Comparison of ENCODE assay signal across 8 cellular contexts in the genomic region with DNA sequence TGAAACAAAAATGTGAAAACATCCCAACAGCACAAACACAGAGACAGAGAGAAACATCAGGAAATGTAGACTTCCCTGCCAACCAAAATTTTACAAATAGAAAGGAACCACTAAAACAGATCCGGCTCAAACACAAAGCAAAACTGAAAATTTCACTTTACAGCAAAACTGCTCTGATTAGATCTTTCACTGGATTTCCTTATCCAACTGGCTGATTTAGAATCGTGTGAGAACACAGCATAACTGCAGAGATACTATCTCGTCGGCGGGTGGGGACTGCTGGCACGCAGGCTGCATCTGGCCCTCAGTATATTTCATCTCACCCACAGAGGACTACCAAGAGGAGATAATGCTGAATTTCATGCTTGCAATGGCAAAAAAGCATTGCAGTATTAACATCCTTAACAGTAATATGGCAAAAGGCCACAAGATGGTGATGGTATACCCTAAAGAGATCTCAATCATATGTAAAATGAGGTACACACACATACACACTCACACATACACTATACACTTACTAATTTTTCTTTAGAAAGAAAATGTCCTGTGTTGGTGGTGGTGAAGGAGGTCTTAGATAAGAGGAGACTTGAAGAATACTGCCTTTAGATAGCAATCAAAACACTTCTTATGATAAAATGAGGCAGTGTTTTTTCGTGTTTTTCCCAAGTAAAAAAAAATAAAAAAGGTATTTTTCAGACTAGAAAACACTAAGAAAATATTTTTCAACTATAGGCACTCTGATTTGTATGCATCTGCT. TPM values are rescaled to one million over a fixed set of nuclear protein-coding genes. Genes with fewer than 3 reads are reported as not detected.
DNase-seq lines count a peak whose midpoint lies in the region; FAIRE-seq and TF ChIP-seq lines count a peak whose summit lies in the region.

No MANE protein-coding gene starts in this region.

- DNase-seq in GM12864 (ENCODE audit: low read depth) (peak; percentile 70), GM23248 (peak; percentile 90), SK-MEL-5 (ENCODE audit: low read depth, low spot score) (peak; percentile 92), astrocyte (ENCODE audit: low read depth) (peak; percentile 57), hepatocyte (ENCODE audit: low spot score) (peak; percentile 67)
- peak; percentile 25 for DNase-seq in stimulated activated CD4-positive, alpha-beta T cell treated with anti-CD3 and anti-CD28 coated beads, Interleukin-12 subunit alpha, Interleukin-12 subunit beta, amount 100 ng/mL, for 4 hours
- no peak for DNase-seq in effector CD8-positive, alpha-beta T cell (lab: John Stamatoyannopoulos, UW)

- H3K79me2 ChIP-seq in GM23248 (ENCODE audit: insufficient read depth) (no peaks in the 10 kb centered on the region), KMS-11 (ENCODE audit: insufficient read depth, low read depth) (no peaks in the 10 kb centered on the region), astrocyte (ENCODE audit: insufficient read depth, low read length) (no peaks in the 10 kb centered on the region), hepatocyte (no peaks in the 10 kb centered on the region)

- 1 to 4% methylated on average over 7 of the region's 7 CpGs for WGBS in GM23248 (ENCODE audit: low coverage in 1 of 2, low lambda C conversion rate in 2 of 2, missing lambda C conversion rate in 2 of 2), 2 experiments
- WGBS in hepatocyte (ENCODE audit: low lambda C conversion rate, missing lambda C conversion rate), result 46% methylated on average over 7 of the region's 7 CpGs

- peak overlapping the region; percentile 80 for H2AFZ ChIP-seq in GM23248
- peak overlapping the region; percentile 56 for H2AFZ ChIP-seq in KMS-11 (ENCODE audit: low read depth)
- H2AFZ ChIP-seq in astrocyte (ENCODE audit: low read depth, low read length), result no peak overlapping the region
- no peak overlapping the region for H2AFZ ChIP-seq in hepatocyte

- FAIRE-seq in astrocyte (lab: Jason Lieb, UNC), result no peak

- H3K36me3 ChIP-seq in GM23248 (ENCODE audit: low read depth), result no peaks in the 10 kb centered on the region
- no peaks in the 10 kb centered on the region for H3K36me3 ChIP-seq in KMS-11 (ENCODE audit: insufficient read depth)
- no peaks in the 10 kb centered on the region for H3K36me3 ChIP-seq in astrocyte (ENCODE audit: insufficient read depth, low read length)
- no peaks in the 10 kb centered on the region for H3K36me3 ChIP-seq in hepatocyte (replicated peaks; ENCODE audit: insufficient read depth, low read depth)

- peak overlapping the region; percentile 73 for H3K27ac Mint-ChIP-seq in astrocyte (ENCODE audit: unreplicated experiment)

- H3F3A ChIP-seq in GM23248 (ENCODE audit: insufficient read depth), result peaks cover 25% of the 10 kb centered on the region

- in situ Hi-C loops in GM23248 (cut with MboI), result no loop called here
- in situ Hi-C loops in SK-MEL-5 (cut with HindIII; ENCODE audit: low pct_unique_long_range_greater_than_20kb, low sequenced_read_pairs), result loop anchor here (10.0 kb wide), 1 partner anchor 103 kb away; no protein-coding TSS in a partner anchor

- H3K9me3 ChIP-seq in GM23248 (ENCODE audit: low read depth) (no peaks in the 10 kb centered on the region), astrocyte (ENCODE audit: insufficient read depth, low read depth, low read length) (no peaks in the 10 kb centered on the region), hepatocyte (ENCODE audit: low read depth) (no peaks in the 10 kb centered on the region)

- H3K27me3 Mint-ChIP-seq in astrocyte (ENCODE audit: low read depth, unreplicated experiment), result no peaks in the 10 kb centered on the region

- H3K9ac ChIP-seq in GM23248 (peak overlapping the region; percentile 89), KMS-11 (peak overlapping the region; percentile 51), astrocyte (ENCODE audit: low read length) (peak overlapping the region; percentile 44)

- H3K36me3 Mint-ChIP-seq in astrocyte (ENCODE audit: low read depth, unreplicated experiment), result peaks cover 6% of the 10 kb centered on the region

- TF ChIP-seq CTCF in GM12864 (IDR thresholded peaks at IDR 0.05; ENCODE audit: low read depth, low read length, missing control alignments) (peak; percentile 61), KMS-11 (conservative IDR thresholded peaks at IDR 0.05; ENCODE audit: low read depth, low read length) (peak; percentile 64), astrocyte (IDR thresholded peaks at IDR 0.05; ENCODE audit: insufficient read depth, low read depth, low read length) (peak; percentile 64), hepatocyte (IDR thresholded peaks at IDR 0.05; ENCODE audit: poor library complexity) (peak; percentile 60)

- H3K9me2 ChIP-seq in GM23248 (ENCODE audit: insufficient read depth) (no peaks in the 10 kb centered on the region), hepatocyte (replicated peaks; ENCODE audit: insufficient read depth) (no peaks in the 10 kb centered on the region)

- peak overlapping the region; percentile 92 for H3K27ac ChIP-seq in GM23248
- H3K27ac ChIP-seq in KMS-11, result peak overlapping the region; percentile 60
- H3K27ac ChIP-seq in astrocyte (ENCODE audit: low read depth, low read length), result no peak overlapping the region
- peak overlapping the region; percentile 10 for H3K27ac ChIP-seq in hepatocyte

- H3K9me3 Mint-ChIP-seq in astrocyte (ENCODE audit: unreplicated experiment), result no peaks in the 10 kb centered on the region

- peak overlapping the region; percentile 97 for H3K4me2 ChIP-seq in GM23248 (ENCODE audit: unreplicated experiment)
- H3K4me2 ChIP-seq in KMS-11, result peak overlapping the region; percentile 71
- peak overlapping the region; percentile 23 for H3K4me2 ChIP-seq in astrocyte (ENCODE audit: low read length)
- peak overlapping the region; percentile 1 for H3K4me2 ChIP-seq in hepatocyte

- H3K27me3 ChIP-seq in GM23248 (replicated peaks; ENCODE audit: insufficient read depth) (no peaks in the 10 kb centered on the region), KMS-11 (ENCODE audit: insufficient read depth, low read depth) (no peaks in the 10 kb centered on the region), astrocyte (ENCODE audit: insufficient read depth, low read length) (no peaks in the 10 kb centered on the region), hepatocyte (no peaks in the 10 kb centered on the region)

- peak overlapping the region; percentile 40 for H3K4me3 Mint-ChIP-seq in astrocyte (ENCODE audit: unreplicated experiment)

- peak overlapping the region; percentile 44 for H3K4me3 ChIP-seq in GM12864 (ENCODE audit: low read depth, low read length)
- peak overlapping the region; percentile 66 for H3K4me3 ChIP-seq in GM23248
- H3K4me3 ChIP-seq in KMS-11 (IDR thresholded peaks at IDR 0.05; ENCODE audit: insufficient read depth, low read depth, low read length), result no peak overlapping the region
- no peak overlapping the region for H3K4me3 ChIP-seq in astrocyte (ENCODE audit: insufficient read depth, low read depth, low read length)
- H3K4me3 ChIP-seq in hepatocyte, result no peak overlapping the region

- no peaks in the 10 kb centered on the region for H4K20me1 ChIP-seq in GM23248 (ENCODE audit: insufficient read depth)
- H4K20me1 ChIP-seq in KMS-11 (ENCODE audit: insufficient read depth), result no peaks in the 10 kb centered on the region
- no peaks in the 10 kb centered on the region for H4K20me1 ChIP-seq in astrocyte (ENCODE audit: insufficient read depth, low read length)
- H4K20me1 ChIP-seq in hepatocyte (ENCODE audit: insufficient read depth, poor library complexity, severe bottlenecking), result no peaks in the 10 kb centered on the region

- peaks cover 7% of the 10 kb centered on the region for H3K4me1 Mint-ChIP-seq in astrocyte (ENCODE audit: low read depth, unreplicated experiment)

- H3K4me1 ChIP-seq in GM23248 (ENCODE audit: insufficient read depth), result peaks cover 26% of the 10 kb centered on the region
- H3K4me1 ChIP-seq in KMS-11 (ENCODE audit: low read depth, poor library complexity, severe bottlenecking), result peaks cover 20% of the 10 kb centered on the region
- no peaks in the 10 kb centered on the region for H3K4me1 ChIP-seq in astrocyte (ENCODE audit: insufficient read depth, low read length)
- H3K4me1 ChIP-seq in hepatocyte (ENCODE audit: insufficient read depth), result no peaks in the 10 kb centered on the region

RNA-seq across cellular contexts. Expression of a gene that starts 10.6 kb away (rescaled TPM):
- total RNA-seq in GM23248 (2014; rRNA removed; shearing (Covaris generic)), result 28.1 and 33.6 TPM in 2 replicates
- polyA plus RNA-seq in GM23248 (2016; fragmentation: Nextera tagmentation; extraction: Ambion mirVana), result 34.1 and 36.0 TPM in 2 replicates
- total RNA-seq in SK-MEL-5 (2014; rRNA removed; shearing (Covaris generic)), result 29.0 and 29.6 TPM in 2 replicates
- 23.3 and 24.8 TPM in 2 replicates for polyA plus RNA-seq in SK-MEL-5 (2015; cell fraction: cytosol; rRNA removed)
- polyA plus RNA-seq in SK-MEL-5 (2015; cell fraction: nucleus; rRNA removed), result 11.3 and 17.7 TPM in 2 replicates
- 24.1 and 25.5 TPM in 2 replicates for total RNA-seq in astrocyte
- total RNA-seq in hepatocyte, result 25.2 and 26.2 TPM in 2 replicates
- polyA plus RNA-seq in hepatocyte, result 23.9 and 25.1 TPM in 2 replicates

RNA-seq across cellular contexts. Expression of a gene that starts 36.8 kb away (rescaled TPM):
- total RNA-seq in GM23248 (2014; rRNA removed; shearing (Covaris generic)), result 55.4 and 69.3 TPM in 2 replicates
- polyA plus RNA-seq in GM23248 (2016; fragmentation: Nextera tagmentation; extraction: Ambion mirVana), result 36.0 and 36.5 TPM in 2 replicates
- total RNA-seq in SK-MEL-5 (2014; rRNA removed; shearing (Covaris generic)), result 48.2 and 54.5 TPM in 2 replicates
- 31.5 and 33.9 TPM in 2 replicates for polyA plus RNA-seq in SK-MEL-5 (2015; cell fraction: cytosol; rRNA removed)
- polyA plus RNA-seq in SK-MEL-5 (2015; cell fraction: nucleus; rRNA removed), result 24.5 and 27.7 TPM in 2 replicates
- 96.6 and 98.2 TPM in 2 replicates for total RNA-seq in astrocyte
- 114 and 123 TPM in 2 replicates for total RNA-seq in hepatocyte
- 27.6 and 37.8 TPM in 2 replicates for polyA plus RNA-seq in hepatocyte

Comparison
In these comparisons a context has a peak if more than half of its experiments do, and no peak if none do; other contexts are left out.
1. H3K4me3 ChIP-seq: peak in GM12864 (single experiment) and GM23248 (single experiment); none in KMS-11 (single experiment), astrocyte (single experiment) and hepatocyte (single experiment).
2. H2AFZ ChIP-seq: peak in GM23248 (single experiment) and KMS-11 (single experiment); none in astrocyte (single experiment) and hepatocyte (single experiment).
3. H3K4me2 ChIP-seq: peak in every context shown above with its lines; median percentile 97 in GM23248; 71 in KMS-11; 23 in astrocyte; 1 in hepatocyte.
4. Peak in every context shown above with its lines, with median percentiles within 50 percentile points of each other: CTCF ChIP-seq and H3K9ac ChIP-seq.